8 cellular contexts compared by ENCODE assay signal in genomic region chr5:98769256-98770157, GRCh38. TPM values are rescaled to one million over a fixed set of nuclear protein-coding genes. Genes with fewer than 3 reads are reported as not detected.
DNase-seq lines count a peak whose midpoint lies in the region; ATAC-seq, FAIRE-seq and TF ChIP-seq lines count a peak whose summit lies in the region.

No MANE protein-coding gene starts in this region.

- H3K4me1 ChIP-seq in heart left ventricle (peaks cover 0 to 54% (median 18%) of the 10 kb centered on the region in 12 donors), pancreas (peaks cover 0 to 9% (median 0%) of the 10 kb centered on the region in 3 donors)

- DNase-seq in NCI-H82 (lab: John Stamatoyannopoulos, UW) (peak; percentile 54), NCI-H82 treated with DMSO at 0.1 percent for 48 hours (lab: John Stamatoyannopoulos, UW; ENCODE audit: unreplicated experiment) (no peak), NCI-H460 (ENCODE audit: extremely low read depth, low read depth) (peak; percentile 44), heart left ventricle (peak; percentile 30 to 64 (median 44)), pancreas (peak in 5 of 6 donors; percentile 42 to 74 (median 48))
- no peak for DNase-seq in activated naive CD8-positive, alpha-beta T cell treated with anti-CD3 and anti-CD28 coated beads, Interleukin-2, amount 10 ng/mL, durations not matched to agents 7 days and 5 days

- no peak for TF ChIP-seq POLR2A in heart left ventricle (IDR thresholded peaks at IDR 0.05)

- ATAC-seq in activated naive CD8-positive, alpha-beta T cell treated with anti-CD3 and anti-CD28 coated beads, Interleukin-2, amount 10 ng/mL, durations not matched to agents 7 days and 5 days (ENCODE audit: low read depth), result no peak
- no peak for ATAC-seq in heart left ventricle
- ATAC-seq in pancreas, result no peak
- no peak for ATAC-seq in GM21717 (IDR thresholded peaks at IDR 0.05; ENCODE audit: unreplicated experiment)
- no peak for ATAC-seq in HG03159 (IDR thresholded peaks at IDR 0.05; ENCODE audit: unreplicated experiment)

- intact Hi-C loops in heart left ventricle (cut with DNase I) (loop anchor here in 8 of 10 donors (2.0 to 10.0 kb wide), 8 partner anchors 27 to 1587 kb away; partner anchors contain the start of genes CHD1 (in 1 of the 8) and RIOK2 (in 1 of the 8)), pancreas (cut with DNase I) (no loop called here)

- H3K9me3 ChIP-seq in heart left ventricle (no peaks in the 10 kb centered on the region), pancreas (no peaks in the 10 kb centered on the region)

- POLR2A ChIA-PET in activated naive CD8-positive, alpha-beta T cell treated with anti-CD3 and anti-CD28 coated beads, Interleukin-2, amount 10 ng/mL, durations not matched to agents 7 days and 5 days (lab: Charles Lee), result no interaction called here

- H3K4me3 ChIP-seq in heart left ventricle (peak overlapping the region; percentile 55 to 90 (median 70)), pancreas (peak overlapping the region; percentile 38 to 87 (median 56))

- H3K9me3 Mint-ChIP-seq in activated naive CD8-positive, alpha-beta T cell treated with anti-CD3 and anti-CD28 coated beads, Interleukin-2, amount 10 ng/mL, durations not matched to agents 7 days and 5 days, result no peaks in the 10 kb centered on the region

- H3K4me1 Mint-ChIP-seq in activated naive CD8-positive, alpha-beta T cell treated with anti-CD3 and anti-CD28 coated beads, Interleukin-2, amount 10 ng/mL, durations not matched to agents 7 days and 5 days, result peaks cover 27% of the 10 kb centered on the region

- H3K27ac ChIP-seq in heart left ventricle (peak overlapping the region; percentile 36 to 79 (median 64)), pancreas (peak overlapping the region; percentile 17 to 76 (median 45))

- H3K27me3 ChIP-seq in heart left ventricle (peaks cover 0 to 51% (median 0%) of the 10 kb centered on the region in 9 donors), pancreas (peaks cover 0 to 3% (median 0%) of the 10 kb centered on the region in 4 donors)

- H3K36me3 Mint-ChIP-seq in activated naive CD8-positive, alpha-beta T cell treated with anti-CD3 and anti-CD28 coated beads, Interleukin-2, amount 10 ng/mL, durations not matched to agents 7 days and 5 days, result no peaks in the 10 kb centered on the region

- H3K4me3 Mint-ChIP-seq in activated naive CD8-positive, alpha-beta T cell treated with anti-CD3 and anti-CD28 coated beads, Interleukin-2, amount 10 ng/mL, durations not matched to agents 7 days and 5 days, result peak overlapping the region; percentile 95

- H3K36me3 ChIP-seq in heart left ventricle, result no peaks in the 10 kb centered on the region
- H3K36me3 ChIP-seq in pancreas, result no peaks in the 10 kb centered on the region

- peaks cover 46% of the 10 kb centered on the region for H3K27me3 Mint-ChIP-seq in activated naive CD8-positive, alpha-beta T cell treated with anti-CD3 and anti-CD28 coated beads, Interleukin-2, amount 10 ng/mL, durations not matched to agents 7 days and 5 days

- no peak for FAIRE-seq in pancreas (lab: Jason Lieb, UNC)

- H3K27ac Mint-ChIP-seq in activated naive CD8-positive, alpha-beta T cell treated with anti-CD3 and anti-CD28 coated beads, Interleukin-2, amount 10 ng/mL, durations not matched to agents 7 days and 5 days, result no peak overlapping the region

- peak in 9 of 12 donors; percentile 7 to 46 (median 33) for TF ChIP-seq CTCF in heart left ventricle (IDR thresholded peaks at IDR 0.05)
- peak in 2 of 4 donors; percentile 9 to 12 for TF ChIP-seq CTCF in pancreas (IDR thresholded peaks at IDR 0.05)

- 1 to 2% (median 1%) methylated on average over 27 to 59 of the region's 59 CpGs for WGBS in heart left ventricle, 4 donors
- WGBS in pancreas, 2 donors, result 1% methylated on average over 57 to 59 of the region's 59 CpGs

RNA-seq across cellular contexts. Expression of gene RGMB, which starts 4.0 kb away (rescaled TPM):
- total RNA-seq in NCI-H460 (2014; rRNA removed; shearing (Covaris generic)), result 24.9 and 27.5 TPM in 2 replicates
- 26.2 and 28.8 TPM in 2 replicates for polyA plus RNA-seq in NCI-H460 (2014; cell fraction: nucleus; rRNA removed)
- total RNA-seq in activated naive CD8-positive, alpha-beta T cell treated with anti-CD3 and anti-CD28 coated beads, Interleukin-2, amount 10 ng/mL, durations not matched to agents 7 days and 5 days, result 1 to 10 TPM; 4.6 to 4.9 TPM
- 10 to 100 TPM; 11.0 to 42.2 (median 17.0) TPM for total RNA-seq in heart left ventricle
- polyA plus RNA-seq in heart left ventricle, result 1 to 10 TPM; 2.0 to 9.3 TPM
- total RNA-seq in pancreas, result 10 to 100 TPM in 2 of 6 donors, 1 to 10 TPM in 4; 6.5 to 15.3 (median 9.1) TPM
- 1 to 10 TPM; 2.7 to 5.2 TPM for polyA plus RNA-seq in pancreas

Comparison
In these comparisons a context has a peak if more than half of its experiments do, and no peak if none do; other contexts are left out.
1. DNase-seq: peak in NCI-H82 (single experiment), NCI-H460 (single experiment), heart left ventricle (5 of 5) and pancreas (5 of 6); none in NCI-H82 treated with DMSO at 0.1 percent for 48 hours (single experiment) and activated naive CD8-positive, alpha-beta T cell treated with anti-CD3 and anti-CD28 coated beads, Interleukin-2, amount 10 ng/mL, durations not matched to agents 7 days and 5 days (single experiment).
2. intact Hi-C loops: an anchor here in heart left ventricle (2.0 to 10.0 kb wide); none called in pancreas.